In the genomic region with DNA sequence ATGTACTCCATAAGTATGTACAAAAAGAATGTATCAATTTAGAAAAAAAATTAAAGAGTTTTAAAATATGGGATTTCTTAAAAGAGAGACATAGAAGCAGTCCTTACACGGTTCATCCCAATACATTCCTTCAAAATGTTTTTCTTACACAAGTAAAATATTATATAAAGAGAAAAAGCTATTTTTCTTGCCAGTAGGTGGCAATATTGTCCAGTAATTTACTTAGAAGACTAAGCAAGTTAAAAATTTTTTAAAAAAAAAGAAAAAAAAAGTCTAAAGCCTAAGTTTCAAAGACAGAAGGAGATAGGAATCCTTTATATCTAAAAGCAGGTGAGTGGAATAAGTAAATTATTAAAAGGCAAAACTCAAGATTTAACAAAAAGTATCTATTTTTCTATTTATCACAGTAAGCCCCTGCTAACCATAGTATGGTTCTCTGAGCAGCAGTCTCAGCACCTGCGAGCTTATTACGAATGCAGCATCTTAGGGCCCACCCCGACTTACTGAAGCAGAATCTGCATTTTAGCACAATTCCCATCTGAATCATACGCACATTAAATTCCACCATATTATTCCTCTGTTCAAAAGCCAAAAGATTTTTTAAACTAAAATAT, we compare ENCODE assay signal across 10 cellular contexts.
DNase-seq lines count a peak whose midpoint lies in the region; ATAC-seq and TF ChIP-seq lines count a peak whose summit lies in the region.
"Had no signal": no experiment of that assay in that cellular context is flagged by ENCODE, and none has a peak within 500 bp of the region (broad histone marks: within the 10 kb centered on the region; RNA-seq: fewer than 3 reads in every experiment).

No MANE protein-coding gene starts in this region.

- no peaks in the 10 kb centered on the region for H3K4me1 ChIP-seq in mucosa of descending colon (ENCODE audit: low read depth)

- no peaks in the 10 kb centered on the region for H3K9me3 ChIP-seq in mucosa of descending colon

- peaks cover 46% of the 10 kb centered on the region for H3K27me3 Mint-ChIP-seq in MCF 10A (ENCODE audit: insufficient read depth, unreplicated experiment)
- H3K27me3 Mint-ChIP-seq: activated B cell treated with CpG ODN at 0.5 μM for 24 hours had no signal

- H3K36me3 ChIP-seq in mucosa of descending colon (ENCODE audit: low read depth), result no peaks in the 10 kb centered on the region

- H3K4me1 Mint-ChIP-seq in MCF 10A (ENCODE audit: insufficient read depth, unreplicated experiment), result no peaks in the 10 kb centered on the region
- H3K4me1 Mint-ChIP-seq: activated B cell treated with CpG ODN at 0.5 μM for 24 hours; CD8-positive, alpha-beta memory T cell had no signal

- no peaks in the 10 kb centered on the region for H3K36me3 Mint-ChIP-seq in MCF 10A (ENCODE audit: insufficient read depth, unreplicated experiment)
- H3K36me3 Mint-ChIP-seq: CD8-positive, alpha-beta memory T cell had no signal

- no peak overlapping the region for H3K4me3 Mint-ChIP-seq in MCF 10A (ENCODE audit: unreplicated experiment)
- H3K4me3 Mint-ChIP-seq: activated B cell treated with CpG ODN at 0.5 μM for 24 hours; CD8-positive, alpha-beta memory T cell had no signal

- no TSS peak for BruUV-seq in MCF 10A (replicated peaks; lab: Mats Ljungman, UMichigan)

- CTCF ChIA-PET in MCF 10A (lab: Yijun Ruan, JAX), result interaction anchor here (0.6 to 5.5 kb wide), 27 partner anchors 10 to 1673 kb away, joined by 3 to 38 read pairs (median 5); no protein-coding TSS in a partner anchor

- POLR2A ChIA-PET in MCF 10A (lab: Yijun Ruan, JAX), result interaction anchor here (0.6 to 1.2 kb wide), 4 partner anchors 288 to 435 kb away, joined by 3 to 6 read pairs (median 3); no protein-coding TSS in a partner anchor

- intact Hi-C loops in MCF 10A (cut with micrococcal nuclease), result loop anchor here (1.0 to 2.0 kb wide), 3 partner anchors 20 to 403 kb away; no protein-coding TSS in a partner anchor
- intact Hi-C loops in mucosa of descending colon (cut with DNase I, micrococcal nuclease), result no loop called here

- no peak overlapping the region for H3K27ac Mint-ChIP-seq in MCF 10A (ENCODE audit: low read depth, unreplicated experiment)
- H3K27ac Mint-ChIP-seq: activated B cell treated with CpG ODN at 0.5 μM for 24 hours; CD8-positive, alpha-beta memory T cell had no signal

- no peak for ATAC-seq in mucosa of descending colon
- ATAC-seq in GM21529 (IDR thresholded peaks at IDR 0.05; ENCODE audit: unreplicated experiment), result no peak
- no peak for ATAC-seq in HG02623 (IDR thresholded peaks at IDR 0.05; ENCODE audit: unreplicated experiment)
- ATAC-seq in HG02610 (IDR thresholded peaks at IDR 0.05; ENCODE audit: unreplicated experiment), result no peak

- TF ChIP-seq CTCF in MCF 10A (IDR thresholded peaks at IDR 0.05; ENCODE audit: unreplicated experiment) (peak; percentile 35), mucosa of descending colon (IDR thresholded peaks at IDR 0.05) (peak; percentile 14)

- H3K4me3 ChIP-seq in mucosa of descending colon, result no peak overlapping the region

- H3K9me3 Mint-ChIP-seq in MCF 10A (ENCODE audit: unreplicated experiment), result no peaks in the 10 kb centered on the region
- H3K9me3 Mint-ChIP-seq: activated B cell treated with CpG ODN at 0.5 μM for 24 hours; CD8-positive, alpha-beta memory T cell had no signal

- DNase-seq in NCI-H1436 (lab: John Stamatoyannopoulos, UW), result peak; percentile 40
- no peak for DNase-seq in NCI-H1436 treated with DMSO at 0.1 percent for 48 hours (lab: John Stamatoyannopoulos, UW)
- DNase-seq in NCI-H1092 treated with DMSO at 0.1 percent for 48 hours (lab: John Stamatoyannopoulos, UW), result peak; percentile 46
- peak; percentile 47 for DNase-seq in MCF 10A (ENCODE audit: unreplicated experiment)
- no peak for DNase-seq in mucosa of descending colon
- DNase-seq: activated B cell treated with CpG ODN at 0.5 μM for 24 hours had no signal

Comparison
In these comparisons a context has a peak if more than half of its experiments do, and no peak if none do; other contexts are left out.
1. DNase-seq: peak in NCI-H1436 (single experiment), NCI-H1092 treated with DMSO at 0.1 percent for 48 hours (single experiment) and MCF 10A (single experiment); none in NCI-H1436 treated with DMSO at 0.1 percent for 48 hours (single experiment) and mucosa of descending colon (0 of 3).